Comparison of ENCODE assay signal across 8 cellular contexts in the genomic region with DNA sequence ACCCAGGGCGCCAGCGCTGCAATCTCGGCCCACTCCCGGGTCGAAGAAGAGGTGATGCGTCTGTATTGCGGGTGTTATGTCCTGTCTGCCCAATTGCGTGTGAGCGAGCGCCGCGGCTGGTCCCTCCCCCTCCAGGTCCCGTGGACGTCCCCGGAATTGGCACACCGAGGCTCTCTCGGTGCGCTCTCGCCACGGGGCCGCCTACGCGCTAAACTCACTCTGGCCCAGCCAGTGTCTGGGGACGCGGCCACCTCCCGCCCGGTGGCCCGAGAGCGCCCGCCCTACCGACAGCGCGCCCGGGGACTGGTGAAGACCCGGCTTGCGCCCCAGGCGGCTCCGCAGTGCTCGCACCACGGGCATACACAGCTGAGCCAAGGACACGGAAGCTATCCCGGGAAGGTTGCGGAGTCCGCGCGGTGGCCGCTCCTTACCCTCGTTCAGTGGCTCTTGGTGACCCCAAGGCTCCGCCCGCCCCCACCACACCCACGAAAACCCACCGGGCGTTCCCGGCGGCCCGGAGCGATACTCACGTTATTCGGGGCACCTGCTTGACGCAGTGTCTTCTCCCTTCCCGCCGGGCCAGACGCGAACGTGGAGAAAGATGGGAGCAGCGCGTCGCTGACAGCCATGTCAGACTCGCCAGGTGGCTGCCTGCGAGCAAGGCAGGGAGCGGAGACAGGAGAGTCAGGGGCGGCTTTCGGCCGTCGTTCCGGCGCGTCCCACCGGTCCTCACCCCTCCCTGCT. TPM values are rescaled to one million over a fixed set of nuclear protein-coding genes. Genes with fewer than 3 reads are reported as not detected.
DNase-seq lines count a peak whose midpoint lies in the region; ATAC-seq and TF ChIP-seq lines count a peak whose summit lies in the region.

No MANE protein-coding gene starts in this region.

- POLR2A ChIA-PET in T-cell (lab: Charles Lee), result no interaction called here

- H3K4me3 Mint-ChIP-seq in T-cell (peak overlapping the region; percentile 63 to 80 (median 67)), mesothelial cell of epicardium (peak overlapping the region; percentile 83)

- H3K27ac ChIP-seq in epithelial cell of prostate (peak overlapping the region; percentile 75), upper lobe of right lung (peak overlapping the region; percentile 93)

- no peaks in the 10 kb centered on the region for H3K9me3 ChIP-seq in upper lobe of right lung

- H3K9me3 Mint-ChIP-seq in T-cell (no peaks in the 10 kb centered on the region), mesothelial cell of epicardium (no peaks in the 10 kb centered on the region)

- H3K4me1 ChIP-seq in upper lobe of right lung, result peaks cover 18% of the 10 kb centered on the region

- no peak for ATAC-seq in T-cell (replicated peaks in 1 of 4)
- peak; percentile 67 for ATAC-seq in upper lobe of right lung
- no peak for ATAC-seq in HG03565 (IDR thresholded peaks at IDR 0.05; ENCODE audit: unreplicated experiment)

- H3K4me1 Mint-ChIP-seq in T-cell, result peaks cover 20 to 25% (median 21%) of the 10 kb centered on the region in 3 donors
- peaks cover 33% of the 10 kb centered on the region for H3K4me1 Mint-ChIP-seq in mesothelial cell of epicardium

- H3K27me3 Mint-ChIP-seq in T-cell (peaks cover 30 to 59% of the 10 kb centered on the region in 2 donors), mesothelial cell of epicardium (ENCODE audit: low read depth) (peaks cover 67% of the 10 kb centered on the region)

- H3K27ac Mint-ChIP-seq in T-cell, result no peak overlapping the region
- peak overlapping the region; percentile 84 for H3K27ac Mint-ChIP-seq in mesothelial cell of epicardium

- intact Hi-C loops in upper lobe of right lung (cut with DNase I), result loop anchor here (5.0 kb wide), 1 partner anchor 89 kb away; no protein-coding TSS in a partner anchor

- H3K27me3 ChIP-seq in upper lobe of right lung, result peaks cover 3% of the 10 kb centered on the region

- TF ChIP-seq CTCF in mesothelial cell of epicardium (IDR thresholded peaks at IDR 0.05; ENCODE audit: unreplicated experiment) (no peak), upper lobe of right lung (IDR thresholded peaks at IDR 0.05) (no peak)

- H3K36me3 Mint-ChIP-seq in T-cell (no peaks in the 10 kb centered on the region), mesothelial cell of epicardium (no peaks in the 10 kb centered on the region)

- CTCF ChIA-PET in T-cell (lab: Charles Lee), result interaction anchor here in 1 of 2 donors (0.6 kb wide), 1 partner anchor 32 kb away, joined by 3 read pairs; no protein-coding TSS in a partner anchor

- peaks cover 17% of the 10 kb centered on the region for H3K36me3 ChIP-seq in upper lobe of right lung

- peak; percentile 65 for DNase-seq in activated effector memory CD4-positive, alpha-beta T cell treated with anti-CD3 and anti-CD28 coated beads, Interleukin-2, amount 50 U/mL, for 16 hours
- no peak for DNase-seq in activated effector memory CD4-positive, alpha-beta T cell treated with Interleukin-2 at 50 U/mL for 16 hours
- DNase-seq in T-cell (peak in 3 of 34 experiments; percentile 2 to 37 (median 6)), epithelial cell of prostate (ENCODE audit: low read depth, low spot score) (no peak), mesothelial cell of epicardium (ENCODE audit: low spot score in 2 of 2, unreplicated experiment in 2 of 2) (peak; percentile 27 to 58), upper lobe of right lung (peak; percentile 91), cerebellum (ENCODE audit: low spot score) (no peak)

- H3K4me3 ChIP-seq in upper lobe of right lung, result peak overlapping the region; percentile 77

RNA-seq across cellular contexts. Expression of gene KLF4, which starts 1.0 kb away (rescaled TPM):
- total RNA-seq in T-cell, result 10 to 100 TPM in 1 of 5 donors, 1 to 10 TPM in 4; 1.1 to 21.6 (median 1.5) TPM
- 14.7 to 18.0 TPM (median 17.0 TPM) in 3 replicates for total RNA-seq in mesothelial cell of epicardium
- total RNA-seq in upper lobe of right lung, result 143 TPM
- total RNA-seq in cerebellum, result 5.4 TPM

Comparison
In these comparisons a context has a peak if more than half of its experiments do, and no peak if none do; other contexts are left out.
1. DNase-seq: peak in activated effector memory CD4-positive, alpha-beta T cell treated with anti-CD3 and anti-CD28 coated beads, Interleukin-2, amount 50 U/mL, for 16 hours (single experiment), mesothelial cell of epicardium (2 of 2) and upper lobe of right lung (single experiment); none in activated effector memory CD4-positive, alpha-beta T cell treated with Interleukin-2 at 50 U/mL for 16 hours (single experiment), epithelial cell of prostate (single experiment) and cerebellum (single experiment).